ENCODE assay signal across 25 cellular contexts in genomic region chr12:129257526-129257925, GRCh38.
"Had no signal": no experiment of that assay in that cellular context is flagged by ENCODE, and none has a peak within 500 bp of the region (broad histone marks: within the 10 kb centered on the region; RNA-seq: fewer than 3 reads in every experiment).

No MANE protein-coding gene starts in this region.

- H3K9me3 ChIP-seq: ascending aorta, colonic mucosa had no signal

- DNase-seq: activated CD4-positive, alpha-beta memory T cell treated with anti-CD3 and anti-CD28 coated beads, Interleukin-2, amount 10 ng/mL, durations not matched to agents 7 days and 5 days; activated CD4-positive, alpha-beta T cell treated with anti-CD3 and anti-CD28 coated beads, Interleukin-2, amount 10 ng/mL, durations not matched to agents 7 days and 5 days; activated CD4-positive, CD25-positive, alpha-beta regulatory T cell; activated naive CD4-positive, alpha-beta T cell treated with anti-CD3 and anti-CD28 coated beads, Interleukin-2, amount 50 U/mL, for 16 hours; activated naive CD8-positive, alpha-beta T cell treated with anti-CD3 and anti-CD28 coated beads, Interleukin-2, amount 10 ng/mL, durations not matched to agents 7 days and 5 days; activated T-cell treated with anti-CD3 and anti-CD28 coated beads for 4 hours; activated T-cell treated with anti-CD3 and anti-CD28 coated beads, Interleukin-2, amount 50 U/mL, for 48 hours; caudate nucleus; colonic mucosa; MM.1S; NCI-H146; NCI-H187 treated with DMSO at 0.1 percent for 48 hours; NCI-H2081 treated with DMSO at 0.1 percent for 48 hours; NCI-H2171; NCI-H2227 treated with DMSO at 0.1 percent for 48 hours; NCI-H526; NCI-H774; NK-92 treated with Interleukin-12 subunit alpha and Interleukin-12 subunit beta, amount 100 ng/mL, for 24 hours; T-cell; T-helper 2 cell had no signal

- H3K4me3 ChIP-seq: ascending aorta, colonic mucosa, SK-N-MC had no signal

- ATAC-seq: activated T-helper 17 cell treated with anti-CD3 and anti-CD28 coated beads, Interleukin-2, amount 50 U/mL, for 72 hours; Right ventricle myocardium inferior; T-cell had no signal

- H3K27ac ChIP-seq: ascending aorta, colonic mucosa, SK-N-MC, VCaP had no signal

- H3K36me3 ChIP-seq: ascending aorta, colonic mucosa had no signal

- H3K4me1 ChIP-seq: ascending aorta, colonic mucosa had no signal

- H3K27me3 ChIP-seq: ascending aorta, colonic mucosa had no signal
